Comparison of ENCODE assay signal across 10 cellular contexts in the genomic region with DNA sequence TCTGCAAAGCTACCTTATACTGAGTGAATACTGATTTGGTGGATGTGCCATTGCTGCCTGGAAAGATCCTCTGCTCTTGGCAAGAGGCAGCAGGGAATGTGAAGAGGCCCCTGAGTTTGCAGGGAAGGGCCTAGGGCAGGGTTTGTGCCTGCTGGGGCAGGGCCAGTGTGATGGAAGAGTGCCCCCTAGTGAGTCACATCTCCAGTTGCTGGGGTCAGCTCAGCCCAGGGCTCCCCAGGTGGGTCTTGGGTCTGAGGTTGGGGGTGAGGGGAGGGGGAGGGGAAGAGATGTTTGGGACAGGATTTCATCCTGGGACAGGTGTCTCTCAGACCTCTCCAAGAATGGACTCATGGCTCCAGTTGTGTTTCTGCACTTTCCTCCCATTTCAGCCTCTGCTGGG. TPM values are rescaled to one million over a fixed set of nuclear protein-coding genes. Genes with fewer than 3 reads are reported as not detected.
DNase-seq lines count a peak whose midpoint lies in the region; ATAC-seq and TF ChIP-seq lines count a peak whose summit lies in the region.
"Had no signal": no experiment of that assay in that cellular context is flagged by ENCODE, and none has a peak within 500 bp of the region (broad histone marks: within the 10 kb centered on the region; RNA-seq: fewer than 3 reads in every experiment).

No MANE protein-coding gene starts in this region.

- no peaks in the 10 kb centered on the region for H4K20me1 ChIP-seq in Karpas-422 (ENCODE audit: insufficient read depth, low read depth, low read length)

- peaks cover 32% of the 10 kb centered on the region for H3K36me3 Mint-ChIP-seq in Calu3 (ENCODE audit: insufficient read depth, unreplicated experiment)
- H3K36me3 Mint-ChIP-seq: activated naive CD8-positive, alpha-beta T cell had no signal

- H3K9me2 ChIP-seq in Karpas-422 (replicated peaks; ENCODE audit: insufficient read depth, low read length), result no peaks in the 10 kb centered on the region

- H3K4me1 ChIP-seq in Karpas-422 (ENCODE audit: low read length), result no peaks in the 10 kb centered on the region

- no peaks in the 10 kb centered on the region for H3K27me3 ChIP-seq in Karpas-422 (ENCODE audit: low read length)

- no peaks in the 10 kb centered on the region for H3K79me2 ChIP-seq in Karpas-422 (ENCODE audit: low read length)

- no peaks in the 10 kb centered on the region for H3K27me3 Mint-ChIP-seq in Calu3 (ENCODE audit: unreplicated experiment)

- TF ChIP-seq CTCF in Calu3 (IDR thresholded peaks at IDR 0.05; ENCODE audit: unreplicated experiment) (peak; percentile 77), cardiac fibroblast (IDR thresholded peaks at IDR 0.05; ENCODE audit: low read depth, low read length) (peak; percentile 21)

- H3K27ac ChIP-seq in Karpas-422 (ENCODE audit: low read length), result no peak overlapping the region

- CTCF ChIA-PET in Calu3 (lab: Charles Lee), result interaction anchor here (0.6 to 2.3 kb wide), 12 partner anchors 14 to 465 kb away, joined by 3 to 9 read pairs (median 3); no protein-coding TSS in a partner anchor

- no peaks in the 10 kb centered on the region for H3K9me3 Mint-ChIP-seq in Calu3 (ENCODE audit: low read depth, unreplicated experiment)

- H3K4me3 Mint-ChIP-seq in Calu3 (ENCODE audit: low read depth, unreplicated experiment), result no peak overlapping the region
- H3K4me3 Mint-ChIP-seq: activated naive CD8-positive, alpha-beta T cell had no signal

- peaks cover 74% of the 10 kb centered on the region for H3K4me1 Mint-ChIP-seq in Calu3 (ENCODE audit: low read depth, unreplicated experiment)

- H3K9me3 ChIP-seq in Karpas-422 (ENCODE audit: low read length), result no peaks in the 10 kb centered on the region

- H3K36me3 ChIP-seq in Karpas-422 (ENCODE audit: insufficient read depth, low read length), result no peaks in the 10 kb centered on the region

- ATAC-seq in GM19455 (IDR thresholded peaks at IDR 0.05; ENCODE audit: unreplicated experiment), result no peak

- DNase-seq in Calu3, result peak; percentile 76
- peak; percentile 71 for DNase-seq in Karpas-422
- DNase-seq in cardiac fibroblast (ENCODE audit: low read depth in 2 of 2), result peak; percentile 42 to 68
- peak; percentile 65 for DNase-seq in medulla oblongata (ENCODE audit: extremely low spot score)
- DNase-seq in AG20443 (ENCODE audit: low spot score), result no peak
- DNase-seq in glomerular visceral epithelial cell (ENCODE audit: extremely low spot score), result no peak
- no peak for DNase-seq in middle frontal gyrus (ENCODE audit: extremely low spot score, low spot score)

- BruUV-seq in Calu3 (replicated peaks; lab: Mats Ljungman, UMichigan), result no TSS peak

- H3K4me2 ChIP-seq in Karpas-422 (ENCODE audit: low read depth, low read length, poor library complexity, severe bottlenecking), result no peak overlapping the region

- intact Hi-C loops in Calu3 (cut with micrococcal nuclease; ENCODE audit: unreplicated experiment), result loop anchor here (1.0 to 5.0 kb wide), 3 partner anchors 70 to 176 kb away; no protein-coding TSS in a partner anchor

- no peak overlapping the region for H2AFZ ChIP-seq in Karpas-422 (ENCODE audit: low read length)

- no peak overlapping the region for H3K9ac ChIP-seq in Karpas-422 (ENCODE audit: low read length)

- H3K4me3 ChIP-seq in Karpas-422 (ENCODE audit: low read length) (no peak overlapping the region), cardiac fibroblast (replicated peaks in 1 of 2; ENCODE audit: low read depth in 2 of 2, low read length in 2 of 2) (no peak overlapping the region)
- H3K4me3 ChIP-seq: skin epidermis had no signal

- no peak overlapping the region for H3K27ac Mint-ChIP-seq in Calu3 (ENCODE audit: unreplicated experiment)
- H3K27ac Mint-ChIP-seq: activated naive CD8-positive, alpha-beta T cell had no signal

RNA-seq across cellular contexts. Expression of a gene that starts 4.1 kb away (rescaled TPM):
- 140 and 153 TPM in 2 replicates for total RNA-seq in Calu3 (2022)
- not detected in 2 replicates for total RNA-seq in Karpas-422 (2014; rRNA removed; shearing (Covaris generic); ENCODE audit: low replicate concordance)

Comparison
In these comparisons a context has a peak if more than half of its experiments do, and no peak if none do; other contexts are left out.
1. DNase-seq: peak in Calu3 (single experiment), Karpas-422 (single experiment), cardiac fibroblast (2 of 2) and medulla oblongata (single experiment); none in AG20443 (single experiment), glomerular visceral epithelial cell (single experiment) and middle frontal gyrus (single experiment).
2. RNA of a gene that starts 4.1 kb away (total RNA-seq): 140 to 153 TPM in Calu3; not detected in Karpas-422; every median in the first group is over 100 times any median in the second.